Comparison of ENCODE assay signal across 19 cellular contexts in genomic region chr15:93091465-93091864, GRCh38. TPM values are rescaled to one million over a fixed set of nuclear protein-coding genes. Genes with fewer than 3 reads are reported as not detected.
DNase-seq lines count a peak whose midpoint lies in the region; ATAC-seq and TF ChIP-seq lines count a peak whose summit lies in the region.
"Had no signal": no experiment of that assay in that cellular context is flagged by ENCODE, and none has a peak within 500 bp of the region (broad histone marks: within the 10 kb centered on the region; RNA-seq: fewer than 3 reads in every experiment).

No MANE protein-coding gene starts in this region.

- intact Hi-C loops in gastrocnemius medialis (cut with DNase I; ENCODE audit: low total_unique reads): loop anchor here (5.0 kb wide), 2 partner anchors 61 to 376 kb away; no protein-coding TSS in a partner anchor

- peak overlapping the region; percentile 82 for H3K4me2 ChIP-seq in BLaER1
- peak overlapping the region in 9 of 11 experiments; percentile 3 to 92 (median 89); a peak in 16 of 22 replicates for H3K4me2 ChIP-seq in BLaER1 treated with 17β-estradiol and CSF1 and Interleukin-3, amounts not matched to agents 10 nM and 100 nM

- no peak for ATAC-seq in gastrocnemius medialis
- ATAC-seq: CD8-positive, alpha-beta T cell; HCT116 had no signal

- WGBS in endodermal cell (ENCODE audit: insufficient coverage in 1 of 2, insufficient read length in 1 of 2), 2 experiments: 83 to 91% methylated on average over 8 to 10 of the region's 11 CpGs

- no peaks in the 10 kb centered on the region for H3K36me3 Mint-ChIP-seq in endodermal cell (ENCODE audit: low read depth)
- H3K36me3 Mint-ChIP-seq: CD8-positive, alpha-beta T cell had no signal

- H3K27me3 ChIP-seq in BLaER1 (no peaks in the 10 kb centered on the region), endodermal cell (ENCODE audit: control insufficient read depth, insufficient read depth, low read length, poor library complexity, severe bottlenecking) (peaks cover 11% of the 10 kb centered on the region), gastrocnemius medialis (no peaks in the 10 kb centered on the region)
- peaks cover 0 to 48% (median 0%) of the 10 kb centered on the region in 11 experiments; a peak in 7 of 22 replicates for H3K27me3 ChIP-seq in BLaER1 treated with 17β-estradiol and CSF1 and Interleukin-3, amounts not matched to agents 10 nM and 100 nM

- H3K36me3 ChIP-seq in BLaER1: peaks cover 4% of the 10 kb centered on the region
- H3K36me3 ChIP-seq in BLaER1 treated with 17β-estradiol and CSF1 and Interleukin-3, amounts not matched to agents 10 nM and 100 nM: peaks cover 0 to 2% (median 0%) of the 10 kb centered on the region in 11 experiments; a peak in 2 of 22 replicates
- no peaks in the 10 kb centered on the region for H3K36me3 ChIP-seq in endodermal cell (ENCODE audit: control insufficient read depth, insufficient read depth, low read length)
- no peaks in the 10 kb centered on the region for H3K36me3 ChIP-seq in gastrocnemius medialis
- H3K36me3 ChIP-seq: BE2C had no signal

- DNase-seq in endodermal cell: peak; percentile 51
- DNase-seq in gastrocnemius medialis: no peak
- no peak for DNase-seq in activated T-cell treated with anti-CD3 and anti-CD28 coated beads, Interleukin-2, amount 50 U/mL, for 48 hours
- DNase-seq in HPDE6-E6E7 (ENCODE audit: extremely low spot score): no peak
- DNase-seq: ACHN; BE2C; Calu3; CD8-positive, alpha-beta T cell; DMS79 treated with DMSO at 0.1 percent for 48 hours; GF-D8; GOT3; H7; HFFc6; IMR-90 had no signal

- H3K4me1 ChIP-seq in BLaER1: peaks cover 52% of the 10 kb centered on the region
- H3K4me1 ChIP-seq in BLaER1 treated with 17β-estradiol and CSF1 and Interleukin-3, amounts not matched to agents 10 nM and 100 nM: peaks cover 5 to 57% (median 51%) of the 10 kb centered on the region in 10 experiments; a peak in 19 of 20 replicates
- H3K4me1 ChIP-seq in endodermal cell (ENCODE audit: control insufficient read depth, insufficient read depth, low read length): peaks cover 10% of the 10 kb centered on the region
- peaks cover 21 to 28% of the 10 kb centered on the region in 2 donors for H3K4me1 ChIP-seq in gastrocnemius medialis
- H3K4me1 ChIP-seq: BE2C had no signal

- H3K27ac ChIP-seq in BLaER1 (peak overlapping the region; percentile 83), endodermal cell (ENCODE audit: low read depth, low read length) (no peak overlapping the region), gastrocnemius medialis (peak overlapping the region; percentile 91 to 96 (median 93))
- no peak overlapping the region for H3K27ac ChIP-seq in BLaER1 treated with 17β-estradiol and CSF1 and Interleukin-3, amounts not matched to agents 10 nM and 100 nM
- H3K27ac ChIP-seq: HL-60 had no signal

- H3K4me3 Mint-ChIP-seq in endodermal cell: no peak overlapping the region
- H3K4me3 Mint-ChIP-seq: CD8-positive, alpha-beta T cell; HFFc6 had no signal

- H4K20me1 ChIP-seq in BLaER1: peaks cover 13% of the 10 kb centered on the region
- H4K20me1 ChIP-seq in BLaER1 treated with 17β-estradiol and CSF1 and Interleukin-3, amounts not matched to agents 10 nM and 100 nM: peaks cover 0 to 13% (median 0%) of the 10 kb centered on the region in 11 experiments; a peak in 5 of 22 replicates

- H3K9me3 ChIP-seq in BLaER1 (no peaks in the 10 kb centered on the region), endodermal cell (ENCODE audit: control insufficient read depth, low read length) (no peaks in the 10 kb centered on the region), gastrocnemius medialis (no peaks in the 10 kb centered on the region)
- no peaks in the 10 kb centered on the region for H3K9me3 ChIP-seq in BLaER1 treated with 17β-estradiol and CSF1 and Interleukin-3, amounts not matched to agents 10 nM and 100 nM (replicated peaks in 1 of 11)
- H3K9me3 ChIP-seq: BE2C had no signal

- H3K4me3 ChIP-seq in BLaER1 (peak overlapping the region; percentile 88; the same call in 1 of the 2 replicates), endodermal cell (ENCODE audit: low read length) (no peak overlapping the region), gastrocnemius medialis (no peak overlapping the region)
- no peak overlapping the region for H3K4me3 ChIP-seq in BLaER1 treated with 17β-estradiol and CSF1 and Interleukin-3, amounts not matched to agents 10 nM and 100 nM

- peak overlapping the region; percentile 82; the same call in 1 of the 2 replicates for H3K9ac ChIP-seq in BLaER1
- no peak overlapping the region; a peak in 1 of 22 replicates for H3K9ac ChIP-seq in BLaER1 treated with 17β-estradiol and CSF1 and Interleukin-3, amounts not matched to agents 10 nM and 100 nM
- H3K9ac ChIP-seq in endodermal cell (ENCODE audit: extremely low read depth, low read length, poor library complexity, severe bottlenecking): no peak overlapping the region

- in situ Hi-C loops in gastrocnemius medialis (cut with MboI; ENCODE audit: low sequenced_read_pairs in 4 of 4): loop anchor here in 1 of 4 donors (25.0 kb wide), 1 partner anchor 371 kb away; no protein-coding TSS in a partner anchor

- no peak for TF ChIP-seq CTCF in endodermal cell (conservative IDR thresholded peaks at IDR 0.05)
- TF ChIP-seq CTCF in gastrocnemius medialis (IDR thresholded peaks at IDR 0.05 in 4 of 5, conservative IDR thresholded peaks at IDR 0.05 in 1 of 5): no peak

- H3K9me3 Mint-ChIP-seq in endodermal cell: no peaks in the 10 kb centered on the region
- H3K9me3 Mint-ChIP-seq: CD8-positive, alpha-beta T cell; HFFc6 had no signal

- H3K4me1 Mint-ChIP-seq in endodermal cell: peaks cover 28% of the 10 kb centered on the region

- H3K27ac Mint-ChIP-seq in endodermal cell: no peak overlapping the region
- H3K27ac Mint-ChIP-seq: CD14-positive monocyte; CD8-positive, alpha-beta T cell; HFFc6 had no signal

- peaks cover 34% of the 10 kb centered on the region for H3K27me3 Mint-ChIP-seq in endodermal cell (ENCODE audit: insufficient read depth)

- no peak for TF ChIP-seq POLR2A in gastrocnemius medialis (IDR thresholded peaks at IDR 0.05)

RNA-seq across cellular contexts. Expression of gene RGMA, which starts 2.5 kb away (rescaled TPM):
- total RNA-seq in endodermal cell (10 to 100 TPM; 37.7 to 67.1 TPM), gastrocnemius medialis (100 to 1,000 TPM; 150 to 290 (median 184) TPM)
- 64.3 TPM for polyA plus RNA-seq in endodermal cell (2013, experiment 1 of 2)
- polyA plus RNA-seq in endodermal cell (2013, experiment 2 of 2): 48.1 TPM

Comparison
In these comparisons a context has a peak if more than half of its experiments do, and no peak if none do; other contexts are left out.
1. H3K27ac ChIP-seq: peak in BLaER1 (single experiment) and gastrocnemius medialis (4 of 4); none in BLaER1 treated with 17β-estradiol and CSF1 and Interleukin-3, amounts not matched to agents 10 nM and 100 nM (0 of 11) and endodermal cell (single experiment).